Comparison of ENCODE assay signal across 9 cellular contexts in the genomic region with DNA sequence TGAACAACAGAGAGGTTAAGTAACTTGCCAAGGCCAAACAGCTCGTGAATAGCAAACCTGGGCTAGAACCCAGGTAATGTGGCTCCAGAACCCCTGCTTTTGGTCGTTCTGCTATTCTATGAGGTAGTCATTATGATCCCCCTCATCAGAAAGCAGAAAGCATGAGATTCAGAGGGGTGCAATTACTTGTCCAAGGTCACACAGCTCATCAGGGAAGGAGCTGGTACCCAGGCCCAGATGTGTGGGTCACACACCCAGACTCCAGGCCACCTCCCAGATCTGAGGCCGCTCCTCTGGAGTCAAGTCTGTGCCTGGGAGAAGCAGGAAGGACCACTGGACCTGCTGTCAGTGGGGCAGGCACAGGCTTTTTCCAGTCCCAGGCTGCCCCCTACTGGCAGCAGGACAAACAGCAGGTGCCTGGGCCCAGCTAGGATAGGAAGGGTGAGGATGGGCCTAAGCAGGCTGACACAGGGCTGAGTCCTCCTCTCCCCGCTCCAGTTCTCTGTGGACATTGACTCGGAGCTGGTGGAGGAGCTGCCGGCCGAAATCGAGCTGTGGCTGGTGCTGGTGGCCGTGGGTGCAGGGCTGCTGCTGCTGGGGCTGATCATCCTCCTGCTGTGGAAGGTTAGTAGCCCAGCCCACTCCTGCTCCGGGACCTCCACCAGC. TPM values are rescaled to one million over a fixed set of nuclear protein-coding genes. Genes with fewer than 3 reads are reported as not detected.
A peak's percentile ranks its signal among the peaks of the same experiment; 100 is the strongest.
DNase-seq lines count a peak whose midpoint lies in the region; ATAC-seq and TF ChIP-seq lines count a peak whose summit lies in the region.
"Had no signal": no experiment of that assay in that cellular context is flagged by ENCODE, and none has a peak within 500 bp of the region (broad histone marks: within the 10 kb centered on the region; RNA-seq: fewer than 3 reads in every experiment).

No MANE protein-coding gene starts in this region.

- TF ChIP-seq CTCF in H9 (conservative IDR thresholded peaks at IDR 0.05) (peak; percentile 99), cardiac fibroblast (IDR thresholded peaks at IDR 0.05; ENCODE audit: low read depth, low read length) (peak; percentile 98), left lung (IDR thresholded peaks at IDR 0.05) (peak; percentile 97 to 98)

- H2BK12ac ChIP-seq in H9 (ENCODE audit: insufficient read length, low read depth, low read length) = no peak overlapping the region

- H3K4ac ChIP-seq in H9 (ENCODE audit: low read depth, low read length) = no peak overlapping the region

- DNase-seq in COLO829 (ENCODE audit: low spot score) (peak; percentile 74), H9 (peak; percentile 95), NCI-H2227 (lab: John Stamatoyannopoulos, UW; ENCODE audit: unreplicated experiment) (peak; percentile 78), cardiac fibroblast (ENCODE audit: low read depth in 2 of 2) (peak; percentile 80 to 82), left lung (peak in 1 of 2 donors; percentile 69)
- peak; percentile 58 for DNase-seq in activated CD4-positive, CD25-positive, alpha-beta regulatory T cell treated with anti-CD3 and anti-CD28 coated beads, Interleukin-2, amount 50 U/mL, for 16 hours (ENCODE audit: low read depth, low spot score)
- DNase-seq in stimulated activated CD8-positive, alpha-beta memory T cell treated with anti-CD3 and anti-CD28 coated beads, Interleukin-12 subunit alpha, Interleukin-12 subunit beta, amount 100 ng/mL, for 1 hour (ENCODE audit: low read depth) = peak; percentile 62

- no peak overlapping the region for H3K27ac Mint-ChIP-seq in H9
- H3K27ac Mint-ChIP-seq: IgD-negative memory B cell had no signal

- no peak overlapping the region for H2BK15ac ChIP-seq in H9 (ENCODE audit: low read depth, low read length)

- H3K27me3 ChIP-seq in H9 (ENCODE audit: insufficient read depth, low read length) (no peaks in the 10 kb centered on the region), left lung (no peaks in the 10 kb centered on the region)

- H2BK5ac ChIP-seq in H9 (ENCODE audit: insufficient read length, low read length) = no peak overlapping the region

- no peak overlapping the region for H2AK5ac ChIP-seq in H9 (ENCODE audit: insufficient read length, low read length)

- H3K4me3 ChIP-seq in cardiac fibroblast (replicated peaks in 1 of 2; ENCODE audit: low read depth in 2 of 2, low read length in 2 of 2) (no peak overlapping the region), left lung (no peak overlapping the region)

- no peak overlapping the region for H3K14ac ChIP-seq in H9 (ENCODE audit: insufficient read depth, low read length)

- no peak overlapping the region for H2BK20ac ChIP-seq in H9 (ENCODE audit: low read depth, low read length, poor library complexity, severe bottlenecking)

- no peak overlapping the region for H4K5ac ChIP-seq in H9 (ENCODE audit: insufficient read length, low read depth, low read length)

- H3K27ac ChIP-seq in H9 (ENCODE audit: insufficient read length, low read depth, low read length) (no peak overlapping the region), left lung (no peak overlapping the region)

- WGBS in H9 (ENCODE audit: extremely low coverage, insufficient read length, low lambda C conversion rate) = no CpG with 5 or more reads among the region's 10 CpGs

- no peak overlapping the region for H3K18ac ChIP-seq in H9 (ENCODE audit: insufficient read length, low read depth, low read length)

- no peak overlapping the region for H3T11ph ChIP-seq in H9 (ENCODE audit: low read length)

- H3K4me1 Mint-ChIP-seq in H9 = peaks cover 0 to 8% of the 10 kb centered on the region in 2 experiments; a peak in 2 of 4 replicates
- H3K4me1 Mint-ChIP-seq: IgD-negative memory B cell had no signal

- no peaks in the 10 kb centered on the region; a peak in 1 of 5 replicates for H3K9me3 Mint-ChIP-seq in H9
- H3K9me3 Mint-ChIP-seq: IgD-negative memory B cell had no signal

- H3K23me2 ChIP-seq in H9 (ENCODE audit: insufficient read length, low read depth, low read length, poor library complexity, severe bottlenecking) = no peaks in the 10 kb centered on the region

- H3K23ac ChIP-seq in H9 (ENCODE audit: insufficient read length, low read depth, low read length) = no peak overlapping the region

- H4K91ac ChIP-seq in H9 (ENCODE audit: insufficient read length, low read depth, low read length) = no peak overlapping the region

- H3K9me3 ChIP-seq in H9 (ENCODE audit: control insufficient read depth, low read depth, low read length) (no peaks in the 10 kb centered on the region), left lung (no peaks in the 10 kb centered on the region)

- no peaks in the 10 kb centered on the region for H3K36me3 Mint-ChIP-seq in H9 (ENCODE audit: insufficient read depth in 1 of 3, low read depth in 3 of 3)

- H3K4me3 Mint-ChIP-seq in H9 = no peak overlapping the region
- H3K4me3 Mint-ChIP-seq: IgD-negative memory B cell had no signal

- H3K27me3 Mint-ChIP-seq in H9 (ENCODE audit: low read depth) = no peaks in the 10 kb centered on the region
- H3K27me3 Mint-ChIP-seq: IgD-negative memory B cell had no signal

- intact Hi-C loops in left lung (cut with DNase I) = loop anchor here in 1 of 2 donors (2.0 kb wide), 1 partner anchor 61 kb away; no protein-coding TSS in a partner anchor

- ATAC-seq in left lung (peak; percentile 84), GM19395 (IDR thresholded peaks at IDR 0.05; ENCODE audit: unreplicated experiment) (no peak)

- no peaks in the 10 kb centered on the region for H3K79me2 ChIP-seq in H9 (ENCODE audit: insufficient read depth, low read length)

- no peak overlapping the region for H2BK120ac ChIP-seq in H9 (ENCODE audit: low read depth, low read length, poor library complexity, severe bottlenecking)

- H2AFZ ChIP-seq in H9 (ENCODE audit: low read length) = no peak overlapping the region

- H3K4me1 ChIP-seq in H9 (ENCODE audit: insufficient read depth, low read length) = no peaks in the 10 kb centered on the region
- H3K4me1 ChIP-seq in left lung = no peaks in the 10 kb centered on the region

- H3K36me3 ChIP-seq in left lung = peaks cover 0 to 61% of the 10 kb centered on the region in 2 donors

- H3K4me2 ChIP-seq in H9 (ENCODE audit: insufficient read depth, insufficient read length, low read length) = no peak overlapping the region

- no peaks in the 10 kb centered on the region for H4K20me1 ChIP-seq in H9 (ENCODE audit: control insufficient read depth, insufficient read depth, insufficient read length)

- no peaks in the 10 kb centered on the region for H3K79me1 ChIP-seq in H9 (ENCODE audit: insufficient read depth, low read depth, low read length, poor library complexity, severe bottlenecking)

- H3K9ac ChIP-seq in H9 (ENCODE audit: extremely low read depth, insufficient read length, low read length) = no peak overlapping the region

- H3K56ac ChIP-seq in H9 (ENCODE audit: insufficient read length, low read depth, low read length) = no peak overlapping the region

- no peak overlapping the region for H4K8ac ChIP-seq in H9 (replicated peaks; ENCODE audit: insufficient read length, low read depth, low read length)

RNA-seq across cellular contexts. Expression of a gene that starts 7.8 kb away (rescaled TPM):
- total RNA-seq in H9 (2021) (16.2 and 19.9 TPM in 2 replicates), left lung (10 to 100 TPM; 20.7 to 32.0 TPM)

RNA-seq across cellular contexts. Expression of a gene that starts 31.5 kb away (rescaled TPM):
- total RNA-seq in H9 (2021) (22.5 and 22.7 TPM in 2 replicates), left lung (100 to 1,000 TPM; 182 to 311 TPM)

RNA-seq across cellular contexts. Expression of a gene that starts 42.6 kb away (rescaled TPM):
- 4.8 and 5.9 TPM in 2 replicates for total RNA-seq in H9 (2021)
- 10 to 100 TPM in 1 of 2 donors, 1 to 10 TPM in 1; 8.4 to 10.2 TPM for total RNA-seq in left lung
